Comparison of ENCODE assay signal across 12 cellular contexts in the genomic region with DNA sequence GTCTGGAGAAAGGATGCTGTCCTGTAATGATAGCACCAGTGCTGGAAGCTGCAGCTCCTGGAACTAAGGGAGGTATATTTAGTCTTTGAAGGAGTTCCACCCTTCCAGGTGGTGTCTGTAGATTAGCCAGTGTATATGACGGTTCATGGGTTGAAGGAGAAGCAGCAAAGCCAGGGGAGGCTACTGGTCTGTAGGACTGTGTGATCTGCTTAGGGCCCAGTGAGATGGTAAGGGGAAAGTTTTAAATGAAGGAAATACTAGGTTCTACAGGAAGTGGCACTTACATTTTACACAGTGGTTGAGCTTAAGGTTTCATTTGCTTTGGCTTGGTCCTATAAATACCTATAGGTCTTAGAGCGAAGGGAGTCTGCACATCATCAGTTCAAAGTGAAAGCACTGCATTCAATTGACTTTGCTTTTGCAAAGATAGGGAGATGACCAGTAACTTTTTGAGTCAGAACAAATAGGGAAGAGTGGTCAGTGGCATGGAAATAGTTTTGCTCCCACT. TPM values are rescaled to one million over a fixed set of nuclear protein-coding genes. Genes with fewer than 3 reads are reported as not detected.
DNase-seq lines count a peak whose midpoint lies in the region; ATAC-seq and TF ChIP-seq lines count a peak whose summit lies in the region.
"Had no signal": no experiment of that assay in that cellular context is flagged by ENCODE, and none has a peak within 500 bp of the region (broad histone marks: within the 10 kb centered on the region; RNA-seq: fewer than 3 reads in every experiment).

No MANE protein-coding gene starts in this region.

- CTCF ChIA-PET in activated CD4-positive, alpha-beta T cell treated with anti-CD3 and anti-CD28 coated beads, Interleukin-2, amount 10 ng/mL, durations not matched to agents 7 days and 5 days (lab: Charles Lee), result interaction anchor here (0.9 to 5.9 kb wide), 5 partner anchors 11 to 100 kb away, joined by 3 to 26 read pairs (median 4); partner anchors contain the start of gene RPSA

- H3K9me3 ChIP-seq in mesenchymal stem cell (ENCODE audit: control insufficient read depth, low read length), result no peaks in the 10 kb centered on the region
- H3K9me3 ChIP-seq in neural progenitor cell (ENCODE audit: low read depth), result no peaks in the 10 kb centered on the region
- H3K9me3 ChIP-seq: breast epithelium had no signal

- H3K27me3 Mint-ChIP-seq in activated CD4-positive, alpha-beta T cell treated with anti-CD3 and anti-CD28 coated beads, Interleukin-2, amount 10 ng/mL, durations not matched to agents 7 days and 5 days, result no peaks in the 10 kb centered on the region
- H3K27me3 Mint-ChIP-seq in IgD-negative memory B cell (no peaks in the 10 kb centered on the region), natural killer cell (ENCODE audit: low read depth in 2 of 2) (no peaks in the 10 kb centered on the region), neural progenitor cell (ENCODE audit: insufficient read depth, low read depth) (peaks cover 2% of the 10 kb centered on the region)

- TF ChIP-seq CTCF in natural killer cell (IDR thresholded peaks at IDR 0.05) (no peak), neural progenitor cell (IDR thresholded peaks at IDR 0.05) (no peak)

- H3K79me1 ChIP-seq in mesenchymal stem cell (replicated peaks; ENCODE audit: low read length, poor library complexity, severe bottlenecking), result peaks cover 29% of the 10 kb centered on the region

- peak overlapping the region; percentile 81 for H3K27ac Mint-ChIP-seq in activated CD4-positive, alpha-beta T cell treated with anti-CD3 and anti-CD28 coated beads, Interleukin-2, amount 10 ng/mL, durations not matched to agents 7 days and 5 days
- H3K27ac Mint-ChIP-seq in IgD-negative memory B cell (peak overlapping the region; percentile 13 to 96 (median 79)), natural killer cell (peak overlapping the region; percentile 86 to 99), neural progenitor cell (no peak overlapping the region)

- no peaks in the 10 kb centered on the region for H3K9me3 Mint-ChIP-seq in activated CD4-positive, alpha-beta T cell treated with anti-CD3 and anti-CD28 coated beads, Interleukin-2, amount 10 ng/mL, durations not matched to agents 7 days and 5 days
- H3K9me3 Mint-ChIP-seq in IgD-negative memory B cell, result no peaks in the 10 kb centered on the region
- H3K9me3 Mint-ChIP-seq in natural killer cell, result no peaks in the 10 kb centered on the region
- H3K9me3 Mint-ChIP-seq in neural progenitor cell, result no peaks in the 10 kb centered on the region

- H3K36me3 ChIP-seq in mesenchymal stem cell (ENCODE audit: control insufficient read depth in 1 of 2, insufficient read depth in 2 of 2, low read depth in 1 of 2, low read length in 2 of 2) (peaks cover 21 to 46% of the 10 kb centered on the region in 2 experiments), neural progenitor cell (no peaks in the 10 kb centered on the region)
- H3K36me3 ChIP-seq: breast epithelium had no signal

- H2BK15ac ChIP-seq in mesenchymal stem cell (ENCODE audit: low read depth, poor library complexity, severe bottlenecking), result no peak overlapping the region

- no peak overlapping the region for H2AK5ac ChIP-seq in mesenchymal stem cell (ENCODE audit: low read length, severe bottlenecking)

- H3K23ac ChIP-seq in mesenchymal stem cell (ENCODE audit: low read length in 2 of 2), result no peak overlapping the region

- peak overlapping the region; percentile 17 for H3K4me3 Mint-ChIP-seq in activated CD4-positive, alpha-beta T cell treated with anti-CD3 and anti-CD28 coated beads, Interleukin-2, amount 10 ng/mL, durations not matched to agents 7 days and 5 days
- H3K4me3 Mint-ChIP-seq in IgD-negative memory B cell, result peak overlapping the region; percentile 7 to 77 (median 30)
- H3K4me3 Mint-ChIP-seq in natural killer cell, result peak overlapping the region; percentile 76
- no peak overlapping the region for H3K4me3 Mint-ChIP-seq in neural progenitor cell

- H2BK5ac ChIP-seq in mesenchymal stem cell (ENCODE audit: low read depth, low read length, poor library complexity, severe bottlenecking), result no peak overlapping the region

- POLR2A ChIA-PET in activated CD4-positive, alpha-beta T cell treated with anti-CD3 and anti-CD28 coated beads, Interleukin-2, amount 10 ng/mL, durations not matched to agents 7 days and 5 days (lab: Charles Lee), result no interaction called here

- H3K9ac ChIP-seq in mesenchymal stem cell (ENCODE audit: low read length), result no peak overlapping the region
- H3K9ac ChIP-seq in neural progenitor cell, result no peak overlapping the region

- H3K27ac ChIP-seq in mesenchymal stem cell (ENCODE audit: low read length, poor library complexity, severe bottlenecking) (no peak overlapping the region), neural progenitor cell (no peak overlapping the region)
- H3K27ac ChIP-seq: breast epithelium had no signal

- no peak overlapping the region for H3K18ac ChIP-seq in mesenchymal stem cell (ENCODE audit: low read depth in 1 of 2, low read length in 2 of 2)

- H4K8ac ChIP-seq in mesenchymal stem cell (ENCODE audit: low read length), result no peak overlapping the region

- ATAC-seq in HG02571 (IDR thresholded peaks at IDR 0.05; ENCODE audit: unreplicated experiment) (peak; percentile 65), natural killer cell (peak; percentile 5 to 48 (median 33))

- H4K20me1 ChIP-seq in neural progenitor cell (ENCODE audit: low read depth), result peaks cover 49% of the 10 kb centered on the region

- peaks cover 64% of the 10 kb centered on the region for H3K79me2 ChIP-seq in neural progenitor cell (ENCODE audit: low read depth)

- WGBS in mesenchymal stem cell, result 95% methylated on average over 2 of the region's 2 CpGs

- peaks cover 12% of the 10 kb centered on the region for H3K4me1 ChIP-seq in mesenchymal stem cell (ENCODE audit: control insufficient read depth, insufficient read depth, low read depth, low read length)
- H3K4me1 ChIP-seq in neural progenitor cell, result no peaks in the 10 kb centered on the region
- H3K4me1 ChIP-seq: breast epithelium had no signal

- no peak overlapping the region for H2BK120ac ChIP-seq in mesenchymal stem cell (ENCODE audit: low read depth, low read length)

- H2AFZ ChIP-seq in mesenchymal stem cell (ENCODE audit: low read depth, low read length) (no peak overlapping the region), neural progenitor cell (replicated peaks) (no peak overlapping the region)

- no peak overlapping the region for H4K91ac ChIP-seq in mesenchymal stem cell (ENCODE audit: low read length)

- peaks cover 1% of the 10 kb centered on the region for H3F3A ChIP-seq in neural progenitor cell (ENCODE audit: low read depth)

- DNase-seq in activated CD4-positive, alpha-beta T cell treated with anti-CD3 and anti-CD28 coated beads, Interleukin-2, amount 10 ng/mL, durations not matched to agents 7 days and 5 days, result no peak
- no peak for DNase-seq in activated CD4-positive, alpha-beta T cell treated with anti-CD3 and anti-CD28 coated beads, Interleukin-2, amount 50 U/mL, for 1 hour
- DNase-seq in natural killer cell (no peak), mesenchymal stem cell (no peak), neural progenitor cell (ENCODE audit: low spot score) (no peak)
- DNase-seq in stimulated activated CD4-positive, alpha-beta T cell treated with anti-CD3 and anti-CD28 coated beads, Interleukin-2, amount 100 ng/mL, for 48 hours, result no peak
- DNase-seq: Right ventricle myocardium superior; stimulated activated CD4-positive, alpha-beta T cell treated with anti-CD3 and anti-CD28 coated beads, Interleukin-1b, Interleukin-23, amount 100 ng/mL, for 48 hours had no signal

- H3K4me3 ChIP-seq in mesenchymal stem cell (ENCODE audit: insufficient read depth in 1 of 2, low read depth in 1 of 2, low read length in 2 of 2) (no peak overlapping the region), neural progenitor cell (no peak overlapping the region)
- H3K4me3 ChIP-seq: breast epithelium had no signal

- H3K4me1 Mint-ChIP-seq in activated CD4-positive, alpha-beta T cell treated with anti-CD3 and anti-CD28 coated beads, Interleukin-2, amount 10 ng/mL, durations not matched to agents 7 days and 5 days, result peaks cover 66% of the 10 kb centered on the region
- H3K4me1 Mint-ChIP-seq in IgD-negative memory B cell (peaks cover 39 to 50% (median 48%) of the 10 kb centered on the region in 3 donors), natural killer cell (peaks cover 65 to 70% of the 10 kb centered on the region in 2 donors), neural progenitor cell (peaks cover 7% of the 10 kb centered on the region)

- no peak overlapping the region for H3K4ac ChIP-seq in mesenchymal stem cell (ENCODE audit: low read depth in 1 of 2, low read length in 2 of 2)

- no peak overlapping the region for H3K14ac ChIP-seq in mesenchymal stem cell (ENCODE audit: low read length in 2 of 2)

- no peaks in the 10 kb centered on the region for H3K27me3 ChIP-seq in mesenchymal stem cell (ENCODE audit: control insufficient read depth in 1 of 2, insufficient read depth in 1 of 2, low read length in 2 of 2)
- no peaks in the 10 kb centered on the region for H3K27me3 ChIP-seq in neural progenitor cell
- H3K27me3 ChIP-seq: breast epithelium had no signal

- intact Hi-C loops in natural killer cell (cut with micrococcal nuclease), result no loop called here

- H3K4me2 ChIP-seq in mesenchymal stem cell (ENCODE audit: low read length, poor library complexity, severe bottlenecking) (no peak overlapping the region), neural progenitor cell (no peak overlapping the region)

- H2BK12ac ChIP-seq in mesenchymal stem cell (ENCODE audit: low read length in 2 of 2), result no peak overlapping the region

- peaks cover 47% of the 10 kb centered on the region for H3K36me3 Mint-ChIP-seq in activated CD4-positive, alpha-beta T cell treated with anti-CD3 and anti-CD28 coated beads, Interleukin-2, amount 10 ng/mL, durations not matched to agents 7 days and 5 days (ENCODE audit: low read depth)
- H3K36me3 Mint-ChIP-seq in IgD-negative memory B cell (peaks cover 2% of the 10 kb centered on the region), natural killer cell (peaks cover 2% of the 10 kb centered on the region), neural progenitor cell (peaks cover 10% of the 10 kb centered on the region)

RNA-seq across cellular contexts. Expression of gene SLC25A38, which starts 5.6 kb away (rescaled TPM):
- total RNA-seq in activated CD4-positive, alpha-beta T cell treated with anti-CD3 and anti-CD28 coated beads, Interleukin-2, amount 10 ng/mL, durations not matched to agents 7 days and 5 days, result 10 to 100 TPM; 34.0 to 35.1 TPM
- 50.7 TPM for polyA plus RNA-seq in IgD-negative memory B cell
- total RNA-seq in natural killer cell (10 to 100 TPM; 40.0 to 44.7 (median 41.7) TPM), neural progenitor cell (ENCODE audit: low replicate concordance) (19.3 and 26.6 TPM in 2 replicates)
- 29.8 TPM for polyA plus RNA-seq in mesenchymal stem cell (2013, experiment 1 of 2)
- polyA plus RNA-seq in mesenchymal stem cell (2013, experiment 2 of 2), result 29.6 TPM

RNA-seq across cellular contexts. Expression of gene RPSA, which starts 17.7 kb away (rescaled TPM):
- total RNA-seq in activated CD4-positive, alpha-beta T cell treated with anti-CD3 and anti-CD28 coated beads, Interleukin-2, amount 10 ng/mL, durations not matched to agents 7 days and 5 days, result 1,000 to 10,000 TPM; 1,760 to 1,774 TPM
- polyA plus RNA-seq in IgD-negative memory B cell, result 1,214 TPM
- total RNA-seq in natural killer cell (100 to 1,000 TPM; 737 to 921 (median 821) TPM), neural progenitor cell (ENCODE audit: low replicate concordance) (2,504 and 2,714 TPM in 2 replicates)
- 1,855 TPM for polyA plus RNA-seq in mesenchymal stem cell (2013, experiment 1 of 2)
- 1,954 TPM for polyA plus RNA-seq in mesenchymal stem cell (2013, experiment 2 of 2)

RNA-seq across cellular contexts. Expression of gene CCR8, which starts 59.3 kb away (rescaled TPM):
- 1 to 10 TPM in 1 of 2 experiments, under 1 TPM in 1; 0.74 to 1.9 TPM for total RNA-seq in activated CD4-positive, alpha-beta T cell treated with anti-CD3 and anti-CD28 coated beads, Interleukin-2, amount 10 ng/mL, durations not matched to agents 7 days and 5 days
- polyA plus RNA-seq in IgD-negative memory B cell, result not detected
- under 1 TPM in 1 of 3 donors, not detected in 2; 0.35 TPM for total RNA-seq in natural killer cell
- not detected for polyA plus RNA-seq in mesenchymal stem cell (2013, experiment 1 of 2)
- not detected for polyA plus RNA-seq in mesenchymal stem cell (2013, experiment 2 of 2)
- total RNA-seq in neural progenitor cell (ENCODE audit: low replicate concordance), result not detected in 2 replicates
- total RNA-seq: A673, breast epithelium, Right ventricle myocardium superior had no signal
